ENCODE assay signal across 8 cellular contexts in the genomic region with DNA sequence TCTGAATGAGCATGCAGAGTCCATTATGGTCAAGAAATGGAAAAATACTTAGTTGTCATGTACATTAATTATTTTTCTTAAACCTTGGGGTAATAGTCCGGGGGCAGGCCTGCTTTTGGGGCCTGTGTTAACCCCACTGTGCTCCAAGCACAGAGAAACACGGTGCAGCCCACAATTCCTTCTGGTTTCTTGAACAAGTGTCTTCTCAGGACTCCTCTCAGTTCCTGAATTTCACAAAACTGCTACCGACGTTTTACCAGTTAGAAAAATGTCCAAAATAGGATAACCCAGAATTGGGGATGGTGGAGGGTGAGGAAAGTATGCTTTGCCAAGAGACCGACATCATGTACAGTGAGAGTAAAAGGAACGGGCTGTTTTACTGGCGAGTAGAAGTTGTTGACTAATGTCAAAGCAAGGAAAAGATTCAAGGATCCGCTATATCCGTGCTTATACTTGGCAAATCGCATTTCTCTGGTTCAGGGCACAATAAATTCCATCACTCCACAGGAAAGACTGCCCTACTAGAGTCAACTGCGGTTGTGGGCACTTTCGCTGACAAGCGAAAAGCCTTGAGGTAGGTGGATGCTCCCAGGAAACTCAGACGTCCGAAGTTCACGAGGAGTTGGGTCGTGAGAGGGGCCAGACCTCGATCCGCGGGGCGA. TPM values are rescaled to one million over a fixed set of nuclear protein-coding genes. Genes with fewer than 3 reads are reported as not detected.
DNase-seq lines count a peak whose midpoint lies in the region; ATAC-seq, FAIRE-seq and TF ChIP-seq lines count a peak whose summit lies in the region.

No MANE protein-coding gene starts in this region.

- POLR2A ChIA-PET in AG04450 (lab: Yijun Ruan, JAX): interaction anchor here (0.6 to 0.7 kb wide), 2 partner anchors 73 to 143 kb away, joined by 3 to 4 read pairs; no protein-coding TSS in a partner anchor

- no peak overlapping the region for H3K27ac ChIP-seq in AG04450 (ENCODE audit: low read depth, low read length)
- H3K27ac ChIP-seq in HUES48 (ENCODE audit: low read depth, low read length): no peak overlapping the region

- in situ Hi-C loops in GM13977 (cut with MboI; ENCODE audit: low pct_unique_long_range_greater_than_20kb, low sequenced_read_pairs, unreplicated experiment): no loop called here

- H3K9me3 ChIP-seq in AG04450 (ENCODE audit: control insufficient read depth, insufficient read depth, low read length): no peaks in the 10 kb centered on the region
- no peaks in the 10 kb centered on the region for H3K9me3 ChIP-seq in HUES48 (ENCODE audit: control insufficient read depth, insufficient read depth, low read length)
- no peaks in the 10 kb centered on the region for H3K9me3 ChIP-seq in mucosa of stomach (ENCODE audit: control insufficient read depth, low read length)

- H3K4me1 ChIP-seq in HUES48 (ENCODE audit: control insufficient read depth, insufficient read depth, low read length) (peaks cover 25% of the 10 kb centered on the region), mucosa of stomach (ENCODE audit: control insufficient read depth, insufficient read depth, low read length) (peaks cover 5% of the 10 kb centered on the region)

- TF ChIP-seq CTCF in AG04450 (IDR thresholded peaks at IDR 0.05; ENCODE audit: low read depth, low read length) (no peak), bronchial epithelial cell (IDR thresholded peaks at IDR 0.05; ENCODE audit: insufficient read depth, low read length, severe bottlenecking) (no peak), GM13977 (IDR thresholded peaks at IDR 0.05; ENCODE audit: extremely low read depth, insufficient read depth, missing control alignments) (no peak)

- H3K4me3 ChIP-seq in AG04450 (ENCODE audit: low read depth, low read length): peak overlapping the region; percentile 93
- H3K4me3 ChIP-seq in HUES48 (ENCODE audit: low read depth, low read length): peak overlapping the region; percentile 88
- H3K4me3 ChIP-seq in bronchial epithelial cell (ENCODE audit: low read depth, low read length): peak overlapping the region; percentile 90
- peak overlapping the region; percentile 65 for H3K4me3 ChIP-seq in mucosa of stomach (ENCODE audit: low read length)

- DNase-seq in AG04450 (ENCODE audit: low read depth, low spot score) (no peak), bronchial epithelial cell (ENCODE audit: low read depth) (no peak), GM13977 (ENCODE audit: low spot score) (no peak), GDM1 (lab: John Stamatoyannopoulos, UW) (no peak)

- ATAC-seq in HG02623 (IDR thresholded peaks at IDR 0.05; ENCODE audit: unreplicated experiment): no peak
- ATAC-seq in HG02588 (IDR thresholded peaks at IDR 0.05; ENCODE audit: unreplicated experiment): no peak

- H3K36me3 ChIP-seq in HUES48 (ENCODE audit: control insufficient read depth, insufficient read depth, low read length) (peaks cover 13% of the 10 kb centered on the region), bronchial epithelial cell (ENCODE audit: control insufficient read depth, insufficient read depth, low read length) (peaks cover 2% of the 10 kb centered on the region), mucosa of stomach (ENCODE audit: control insufficient read depth, insufficient read depth, low read length) (no peaks in the 10 kb centered on the region)

- FAIRE-seq in bronchial epithelial cell (lab: Jason Lieb, UNC): no peak

- H3K9ac ChIP-seq in HUES48 (ENCODE audit: low read depth, low read length) (peak overlapping the region; percentile 38; the same call in 1 of the 2 replicates), mucosa of stomach (ENCODE audit: low read length) (peak overlapping the region; percentile 71)

- CTCF ChIA-PET in AG04450 (lab: Charles Lee): no interaction called here

- no peaks in the 10 kb centered on the region for H3K27me3 ChIP-seq in AG04450 (ENCODE audit: control insufficient read depth, insufficient read depth, low read length)
- peaks cover 10% of the 10 kb centered on the region for H3K27me3 ChIP-seq in HUES48 (ENCODE audit: control insufficient read depth, insufficient read depth, low read length)
- H3K27me3 ChIP-seq in bronchial epithelial cell (ENCODE audit: control insufficient read depth, insufficient read depth, low read length): no peaks in the 10 kb centered on the region
- no peaks in the 10 kb centered on the region for H3K27me3 ChIP-seq in mucosa of stomach (ENCODE audit: control insufficient read depth, insufficient read depth, low read length)

RNA-seq across cellular contexts. Expression of a gene that starts 0.5 kb away (rescaled TPM):
- polyA plus RNA-seq in AG04450 (2011; rRNA removed): 39.6 and 41.1 TPM in 2 replicates
- polyA minus RNA-seq in AG04450 (2011; rRNA and poly(A)+ RNA removed): 58.4 and 64.3 TPM in 2 replicates
- 3.9 and 6.7 TPM in 2 replicates for total RNA-seq in bronchial epithelial cell

RNA-seq across cellular contexts. Expression of a gene that starts 54.1 kb away (rescaled TPM):
- 2.4 TPM in 2 replicates for polyA plus RNA-seq in AG04450 (2011; rRNA removed)
- polyA minus RNA-seq in AG04450 (2011; rRNA and poly(A)+ RNA removed): 3.5 and 5.8 TPM in 2 replicates
- total RNA-seq in bronchial epithelial cell: 12.0 and 13.4 TPM in 2 replicates
